Comparison of ENCODE assay signal across 12 cellular contexts in the genomic region with DNA sequence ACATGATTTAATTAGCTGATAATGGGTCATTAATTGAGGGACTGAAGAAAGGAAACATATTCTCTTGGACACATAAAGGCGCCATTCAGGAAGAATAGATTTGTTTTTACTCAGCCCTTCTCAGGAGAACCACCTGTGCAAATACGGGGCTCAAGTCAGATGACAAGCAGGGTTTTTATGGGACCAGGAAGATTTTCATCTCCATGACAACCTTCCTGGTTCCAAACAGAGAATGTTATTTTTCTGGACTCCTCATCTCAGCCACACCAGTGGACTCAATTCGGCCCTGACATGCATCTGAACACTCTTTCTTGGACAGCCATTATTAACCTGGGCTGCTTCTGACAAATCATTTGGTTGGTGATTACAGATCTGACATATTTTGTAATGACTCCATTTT.
DNase-seq lines count a peak whose midpoint lies in the region; ATAC-seq, FAIRE-seq and TF ChIP-seq lines count a peak whose summit lies in the region.
"Had no signal": no experiment of that assay in that cellular context is flagged by ENCODE, and none has a peak within 500 bp of the region (broad histone marks: within the 10 kb centered on the region; RNA-seq: fewer than 3 reads in every experiment).

No MANE protein-coding gene starts in this region.

- H3K79me2 ChIP-seq in astrocyte (ENCODE audit: insufficient read depth, low read length): no peaks in the 10 kb centered on the region

- peak overlapping the region; percentile 66 for H3K27ac ChIP-seq in astrocyte (ENCODE audit: low read depth, low read length)
- H3K27ac ChIP-seq in psoas muscle: peak overlapping the region; percentile 63
- H3K27ac ChIP-seq: BLaER1 treated with 17β-estradiol and CSF1 and Interleukin-3, amounts not matched to agents 10 nM and 100 nM had no signal

- H3K4me1 Mint-ChIP-seq in HFFc6 (ENCODE audit: low read depth) (peaks cover 63% of the 10 kb centered on the region), astrocyte (ENCODE audit: low read depth, unreplicated experiment) (peaks cover 31% of the 10 kb centered on the region)
- H3K4me1 Mint-ChIP-seq in activated naive CD4-positive, alpha-beta T cell treated with anti-CD3 and anti-CD28 coated beads for 36 hours (ENCODE audit: low read depth): no peaks in the 10 kb centered on the region
- H3K4me1 Mint-ChIP-seq: activated naive CD8-positive, alpha-beta T cell treated with anti-CD3 and anti-CD28 coated beads, Interleukin-2, amount 50 U/mL, for 24 hours had no signal

- H3K9me3 Mint-ChIP-seq in HFFc6 (no peaks in the 10 kb centered on the region), astrocyte (ENCODE audit: unreplicated experiment) (no peaks in the 10 kb centered on the region)
- no peaks in the 10 kb centered on the region for H3K9me3 Mint-ChIP-seq in activated naive CD4-positive, alpha-beta T cell treated with anti-CD3 and anti-CD28 coated beads for 36 hours
- H3K9me3 Mint-ChIP-seq: activated naive CD8-positive, alpha-beta T cell treated with anti-CD3 and anti-CD28 coated beads, Interleukin-2, amount 50 U/mL, for 24 hours; mesothelial cell of epicardium had no signal

- no peak overlapping the region for H3K4me2 ChIP-seq in astrocyte (ENCODE audit: low read length)

- no peaks in the 10 kb centered on the region for H4K20me1 ChIP-seq in astrocyte (ENCODE audit: insufficient read depth, low read length)
- H4K20me1 ChIP-seq: BLaER1 treated with 17β-estradiol and CSF1 and Interleukin-3, amounts not matched to agents 10 nM and 100 nM had no signal

- intact Hi-C loops in psoas muscle (cut with DNase I): loop anchor here in 1 of 2 donors (10.0 kb wide), 1 partner anchor 221 kb away; no protein-coding TSS in a partner anchor
- intact Hi-C loops in activated naive CD4-positive, alpha-beta T cell treated with anti-CD3 and anti-CD28 coated beads for 36 hours (cut with micrococcal nuclease): loop anchor here (5.0 to 10.0 kb wide), 3 partner anchors 309 to 1501 kb away; no protein-coding TSS in a partner anchor

- H3K36me3 ChIP-seq in astrocyte (ENCODE audit: insufficient read depth, low read length) (no peaks in the 10 kb centered on the region), psoas muscle (ENCODE audit: insufficient read depth in 1 of 2, low read depth in 1 of 2) (no peaks in the 10 kb centered on the region)
- H3K36me3 ChIP-seq: BLaER1 treated with 17β-estradiol and CSF1 and Interleukin-3, amounts not matched to agents 10 nM and 100 nM had no signal

- peak overlapping the region; percentile 79 for H3K27ac Mint-ChIP-seq in HFFc6
- peak overlapping the region; percentile 19 for H3K27ac Mint-ChIP-seq in astrocyte (ENCODE audit: unreplicated experiment)
- H3K27ac Mint-ChIP-seq in activated naive CD4-positive, alpha-beta T cell treated with anti-CD3 and anti-CD28 coated beads for 36 hours: no peak overlapping the region
- H3K27ac Mint-ChIP-seq: activated naive CD8-positive, alpha-beta T cell treated with anti-CD3 and anti-CD28 coated beads, Interleukin-2, amount 50 U/mL, for 24 hours had no signal

- FAIRE-seq in astrocyte (lab: Jason Lieb, UNC): no peak

- no peak overlapping the region for H2AFZ ChIP-seq in astrocyte (ENCODE audit: low read depth, low read length)

- WGBS in psoas muscle, 3 donors: 42 to 52% (median 50%) methylated on average over 3 of the region's 3 CpGs

- H3K27me3 ChIP-seq in astrocyte (ENCODE audit: insufficient read depth, low read length) (no peaks in the 10 kb centered on the region), psoas muscle (ENCODE audit: insufficient read depth in 3 of 3, low read length in 2 of 3) (no peaks in the 10 kb centered on the region)
- H3K27me3 ChIP-seq: BLaER1 treated with 17β-estradiol and CSF1 and Interleukin-3, amounts not matched to agents 10 nM and 100 nM had no signal

- no peaks in the 10 kb centered on the region for H3K36me3 Mint-ChIP-seq in HFFc6 (ENCODE audit: low read depth)
- peaks cover 1% of the 10 kb centered on the region for H3K36me3 Mint-ChIP-seq in astrocyte (ENCODE audit: low read depth, unreplicated experiment)
- no peaks in the 10 kb centered on the region for H3K36me3 Mint-ChIP-seq in activated naive CD4-positive, alpha-beta T cell treated with anti-CD3 and anti-CD28 coated beads for 36 hours (ENCODE audit: low read depth)
- H3K36me3 Mint-ChIP-seq: mesothelial cell of epicardium had no signal

- H3K4me1 ChIP-seq in astrocyte (ENCODE audit: insufficient read depth, low read length) (peaks cover 18% of the 10 kb centered on the region), psoas muscle (peaks cover 55% of the 10 kb centered on the region)

- DNase-seq in HFFc6: peak; percentile 22
- peak; percentile 42 for DNase-seq in NCI-H2029 (lab: John Stamatoyannopoulos, UW)
- DNase-seq in astrocyte (ENCODE audit: low read depth): no peak
- DNase-seq in psoas muscle: no peak
- no peak for DNase-seq in midbrain (lab: John Stamatoyannopoulos, UW)
- no peak for DNase-seq in activated naive CD4-positive, alpha-beta T cell treated with anti-CD3 and anti-CD28 coated beads for 36 hours
- DNase-seq: activated naive CD8-positive, alpha-beta T cell treated with anti-CD3 and anti-CD28 coated beads, Interleukin-2, amount 50 U/mL, for 24 hours; stimulated activated naive CD4-positive, alpha-beta T cell had no signal

- H3K4me3 ChIP-seq in astrocyte (ENCODE audit: insufficient read depth, low read depth, low read length) (no peak overlapping the region), psoas muscle (peak overlapping the region; percentile 42)
- H3K4me3 ChIP-seq: BLaER1 treated with 17β-estradiol and CSF1 and Interleukin-3, amounts not matched to agents 10 nM and 100 nM had no signal

- TF ChIP-seq CTCF in HFFc6 (IDR thresholded peaks at IDR 0.05): no peak
- no peak for TF ChIP-seq CTCF in astrocyte (IDR thresholded peaks at IDR 0.05; ENCODE audit: insufficient read depth, low read depth, low read length)
- no peak for TF ChIP-seq CTCF in psoas muscle (IDR thresholded peaks at IDR 0.05)

- ATAC-seq in psoas muscle (peak in 1 of 4 donors; percentile 4), GM21423 (IDR thresholded peaks at IDR 0.05; ENCODE audit: unreplicated experiment) (no peak)
- ATAC-seq: activated CD4-positive, CD25-positive, alpha-beta regulatory T cell treated with anti-CD3 and anti-CD28 coated beads, Interleukin-2, amount 50 U/mL, for 24 hours; activated naive CD8-positive, alpha-beta T cell treated with anti-CD3 and anti-CD28 coated beads, Interleukin-2, amount 50 U/mL, for 24 hours had no signal

- H3K9ac ChIP-seq in astrocyte (ENCODE audit: low read length): no peak overlapping the region
- H3K9ac ChIP-seq: BLaER1 treated with 17β-estradiol and CSF1 and Interleukin-3, amounts not matched to agents 10 nM and 100 nM had no signal

- peak overlapping the region; percentile 81 for H3K4me3 Mint-ChIP-seq in HFFc6
- no peak overlapping the region for H3K4me3 Mint-ChIP-seq in astrocyte (ENCODE audit: unreplicated experiment)
- no peak overlapping the region for H3K4me3 Mint-ChIP-seq in activated naive CD4-positive, alpha-beta T cell treated with anti-CD3 and anti-CD28 coated beads for 36 hours
- H3K4me3 Mint-ChIP-seq: activated naive CD8-positive, alpha-beta T cell treated with anti-CD3 and anti-CD28 coated beads, Interleukin-2, amount 50 U/mL, for 24 hours; mesothelial cell of epicardium had no signal

- no peaks in the 10 kb centered on the region; the same call in 1 of the 2 replicates for H3K27me3 Mint-ChIP-seq in HFFc6 (ENCODE audit: insufficient read depth)
- no peaks in the 10 kb centered on the region for H3K27me3 Mint-ChIP-seq in astrocyte (ENCODE audit: low read depth, unreplicated experiment)
- H3K27me3 Mint-ChIP-seq in activated naive CD4-positive, alpha-beta T cell treated with anti-CD3 and anti-CD28 coated beads for 36 hours (ENCODE audit: low read depth): peaks cover 8% of the 10 kb centered on the region

- CTCF ChIA-PET in activated naive CD4-positive, alpha-beta T cell treated with anti-CD3 and anti-CD28 coated beads for 36 hours (lab: Charles Lee): interaction anchor here (1.2 to 4.2 kb wide), 2 partner anchors 403 kb away, joined by 3 to 38 read pairs; no protein-coding TSS in a partner anchor

- H3K9me3 ChIP-seq in astrocyte (ENCODE audit: insufficient read depth, low read depth, low read length): no peaks in the 10 kb centered on the region
- no peaks in the 10 kb centered on the region for H3K9me3 ChIP-seq in psoas muscle
- H3K9me3 ChIP-seq: BLaER1 treated with 17β-estradiol and CSF1 and Interleukin-3, amounts not matched to agents 10 nM and 100 nM had no signal

Comparison
In these comparisons a context has a peak if more than half of its experiments do, and no peak if none do; other contexts are left out.
1. DNase-seq: peak in HFFc6 (single experiment) and NCI-H2029 (single experiment); none in astrocyte (single experiment), psoas muscle (0 of 2), midbrain (single experiment) and activated naive CD4-positive, alpha-beta T cell treated with anti-CD3 and anti-CD28 coated beads for 36 hours (single experiment).